ENCODE assay signal across 21 cellular contexts in genomic region chr7:108340856-108341411, GRCh38.
"Had no signal": no experiment of that assay in that cellular context is flagged by ENCODE, and none has a peak within 500 bp of the region (broad histone marks: within the 10 kb centered on the region; RNA-seq: fewer than 3 reads in every experiment).

No MANE protein-coding gene starts in this region.

- H3K27ac ChIP-seq: breast epithelium, epithelial cell of prostate, gastrocnemius medialis, heart right ventricle, ovary, suprapubic skin, upper lobe of left lung had no signal

- H3K36me3 ChIP-seq: breast epithelium, gastrocnemius medialis, heart right ventricle, ovary, suprapubic skin, upper lobe of left lung had no signal

- H3K27me3 Mint-ChIP-seq: activated CD4-positive, alpha-beta T cell treated with anti-CD3 and anti-CD28 coated beads, Interleukin-2, amount 10 ng/mL, durations not matched to agents 7 days and 5 days; dendritic cell treated with granulocyte-macrophage colony-stimulating factor and Interleukin-4, amounts not matched to agents 40 ng/mL and 50 ng/mL, for 4 days had no signal

- DNase-seq: activated CD4-positive, alpha-beta T cell treated with anti-CD3 and anti-CD28 coated beads, Interleukin-2, amount 10 ng/mL, durations not matched to agents 7 days and 5 days; activated naive CD4-positive, alpha-beta T cell treated with Interleukin-2 at 50 U/mL for 16 hours; aorta; effector memory CD8-positive, alpha-beta T cell; gastrocnemius medialis; heart right ventricle; left colon; midbrain; naive B cell; ovary; retina; stimulated activated CD4-positive, alpha-beta T cell treated with anti-CD3 and anti-CD28 coated beads, Interleukin-15, amount 100 ng/mL, for 24 hours; stimulated activated CD4-positive, alpha-beta T cell treated with anti-CD3 and anti-CD28 coated beads, Interleukin-4, amount 100 ng/mL, for 24 hours; stimulated activated naive CD4-positive, alpha-beta T cell treated with Interleukin-2 at 50 U/mL for 16 hours had no signal

- H3K27ac Mint-ChIP-seq: activated CD4-positive, alpha-beta T cell treated with anti-CD3 and anti-CD28 coated beads, Interleukin-2, amount 10 ng/mL, durations not matched to agents 7 days and 5 days; dendritic cell treated with granulocyte-macrophage colony-stimulating factor and Interleukin-4, amounts not matched to agents 40 ng/mL and 50 ng/mL, for 4 days; effector memory CD8-positive, alpha-beta T cell; naive B cell; T-helper 2 cell treated with Interferon-gamma antibody and Interleukin-4, amounts not matched to agents 5 μg/mL and 100 μg/mL, for 36 hours had no signal

- H3K36me3 Mint-ChIP-seq: naive B cell had no signal

- H3K9me3 Mint-ChIP-seq: activated CD4-positive, alpha-beta T cell treated with anti-CD3 and anti-CD28 coated beads, Interleukin-2, amount 10 ng/mL, durations not matched to agents 7 days and 5 days; dendritic cell treated with granulocyte-macrophage colony-stimulating factor and Interleukin-4, amounts not matched to agents 40 ng/mL and 50 ng/mL, for 4 days; effector memory CD8-positive, alpha-beta T cell; T-helper 2 cell treated with Interferon-gamma antibody and Interleukin-4, amounts not matched to agents 5 μg/mL and 100 μg/mL, for 36 hours had no signal

- H3K27me3 ChIP-seq: breast epithelium, gastrocnemius medialis, heart right ventricle, ovary, suprapubic skin, upper lobe of left lung had no signal

- H3K9me3 ChIP-seq: breast epithelium, gastrocnemius medialis, heart right ventricle, ovary, suprapubic skin, upper lobe of left lung had no signal

- ATAC-seq: effector memory CD8-positive, alpha-beta T cell; gastrocnemius medialis; heart right ventricle; left colon had no signal

- H3K4me3 ChIP-seq: breast epithelium, gastrocnemius medialis, heart right ventricle, lung, ovary, suprapubic skin, upper lobe of left lung had no signal

- H3K4me1 ChIP-seq: breast epithelium, gastrocnemius medialis, heart right ventricle, suprapubic skin, upper lobe of left lung had no signal

- H3K4me3 Mint-ChIP-seq: activated CD4-positive, alpha-beta T cell treated with anti-CD3 and anti-CD28 coated beads, Interleukin-2, amount 10 ng/mL, durations not matched to agents 7 days and 5 days; dendritic cell treated with granulocyte-macrophage colony-stimulating factor and Interleukin-4, amounts not matched to agents 40 ng/mL and 50 ng/mL, for 4 days; effector memory CD8-positive, alpha-beta T cell; T-helper 2 cell treated with Interferon-gamma antibody and Interleukin-4, amounts not matched to agents 5 μg/mL and 100 μg/mL, for 36 hours had no signal

- H3K4me1 Mint-ChIP-seq: activated CD4-positive, alpha-beta T cell treated with anti-CD3 and anti-CD28 coated beads, Interleukin-2, amount 10 ng/mL, durations not matched to agents 7 days and 5 days; naive B cell had no signal
